In genomic region chr18:79429381-79429780, GRCh38 we compare ENCODE assay signal across 18 cellular contexts.
"Had no signal": no experiment of that assay in that cellular context is flagged by ENCODE, and none has a peak within 500 bp of the region (broad histone marks: within the 10 kb centered on the region; RNA-seq: fewer than 3 reads in every experiment).

No MANE protein-coding gene starts in this region.

- H3K27me3 Mint-ChIP-seq: dendritic cell treated with granulocyte-macrophage colony-stimulating factor and Interleukin-4, amounts not matched to agents 40 ng/mL and 50 ng/mL, for 4 days; natural killer cell treated with Interleukin-12 subunit alpha and Interleukin-12 subunit beta and Interleukin-15 and Interleukin-18, amount 100 ng/mL, for 72 hours had no signal

- H3K36me3 Mint-ChIP-seq: brain, mesothelial cell of epicardium had no signal

- H3K9me3 Mint-ChIP-seq: dendritic cell treated with granulocyte-macrophage colony-stimulating factor and Interleukin-4, amounts not matched to agents 40 ng/mL and 50 ng/mL, for 4 days; immature natural killer cell; mesothelial cell of epicardium; natural killer cell treated with Interleukin-12 subunit alpha and Interleukin-12 subunit beta and Interleukin-15 and Interleukin-18, amount 100 ng/mL, for 72 hours had no signal

- H3K4me3 Mint-ChIP-seq: brain; dendritic cell treated with granulocyte-macrophage colony-stimulating factor and Interleukin-4, amounts not matched to agents 40 ng/mL and 50 ng/mL, for 4 days; mesothelial cell of epicardium; natural killer cell treated with Interleukin-12 subunit alpha and Interleukin-12 subunit beta and Interleukin-15 and Interleukin-18, amount 100 ng/mL, for 72 hours had no signal

- ATAC-seq: left lung; natural killer cell treated with Interleukin-12 subunit alpha and Interleukin-12 subunit beta and Interleukin-15 and Interleukin-18, amount 100 ng/mL, for 72 hours; psoas muscle; stimulated activated naive CD8-positive, alpha-beta T cell treated with anti-CD3 and anti-CD28 coated beads, Interleukin-15, Interleukin-2, amounts not matched to agents 100 U/mL and 50 U/mL, for 24 hours; upper lobe of right lung had no signal

- DNase-seq: activated CD4-positive, alpha-beta T cell treated with anti-CD3 and anti-CD28 coated beads for 48 hours; activated naive CD4-positive, alpha-beta T cell treated with Interleukin-2 at 50 U/mL for 16 hours; activated T-cell treated with anti-CD3 and anti-CD28 coated beads, Interleukin-2, amount 50 U/mL, for 1 hour; anterior cingulate cortex; effector CD4-positive, alpha-beta T cell; foreskin fibroblast; immature natural killer cell; kidney glomerular epithelial cell; ovary; psoas muscle; stimulated activated CD4-positive, alpha-beta T cell treated with anti-CD3 and anti-CD28 coated beads, Interleukin-4, amount 100 ng/mL, for 4 hours; stimulated activated naive CD8-positive, alpha-beta T cell treated with anti-CD3 and anti-CD28 coated beads, Interleukin-15, Interleukin-2, amounts not matched to agents 100 U/mL and 50 U/mL, for 24 hours; upper lobe of right lung had no signal

- H3K27ac Mint-ChIP-seq: dendritic cell treated with granulocyte-macrophage colony-stimulating factor and Interleukin-4, amounts not matched to agents 40 ng/mL and 50 ng/mL, for 4 days; mesothelial cell of epicardium; natural killer cell treated with Interleukin-12 subunit alpha and Interleukin-12 subunit beta and Interleukin-15 and Interleukin-18, amount 100 ng/mL, for 72 hours had no signal
